In genomic region chr2:128720440-128721022, GRCh38 we compare ENCODE assay signal across 20 cellular contexts.
DNase-seq lines count a peak whose midpoint lies in the region; ATAC-seq, FAIRE-seq and TF ChIP-seq lines count a peak whose summit lies in the region.
"Had no signal": no experiment of that assay in that cellular context is flagged by ENCODE, and none has a peak within 500 bp of the region (broad histone marks: within the 10 kb centered on the region; RNA-seq: fewer than 3 reads in every experiment).

No MANE protein-coding gene starts in this region.

- POLR2A ChIA-PET in HepG2 (lab: Yijun Ruan, JAX) = no interaction called here
- POLR2A ChIA-PET in PC-3 (lab: Charles Lee; ENCODE audit: unreplicated experiment) = no interaction called here

- no peaks in the 10 kb centered on the region for H3F3A ChIP-seq in PC-3 (ENCODE audit: low read length, unreplicated experiment)

- CTCF ChIA-PET in HepG2 (lab: Yijun Ruan, JAX; ENCODE audit: low intra/inter-chr PET ratio, low total read pairs) (no interaction called here), PC-3 (lab: Charles Lee) (no interaction called here)

- TF ChIP-seq EP300 in HepG2 (IDR thresholded peaks at IDR 0.05; ENCODE audit: low read depth in 2 of 2, low read length in 2 of 2) (no peak), HepG2 (CRISPR knock-in tag; IDR thresholded peaks at IDR 0.05; ENCODE audit: borderline replicate concordance) (no peak)

- H3K27ac ChIP-seq in HepG2 (ENCODE audit: extremely low read length, insufficient read depth, low read length) (no peak overlapping the region), right lobe of liver (no peak overlapping the region), PC-3 (ENCODE audit: low read length) (no peak overlapping the region), upper lobe of right lung (no peak overlapping the region), Karpas-422 (ENCODE audit: low read length) (no peak overlapping the region)
- H3K27ac ChIP-seq: adrenal gland, gastrocnemius medialis, suprapubic skin had no signal

- no peaks in the 10 kb centered on the region for H3K36me3 ChIP-seq in HepG2 (replicated peaks in 1 of 2; ENCODE audit: control insufficient read depth in 1 of 2, insufficient read depth in 2 of 2, low read length in 2 of 2)
- H3K36me3 ChIP-seq in right lobe of liver = no peaks in the 10 kb centered on the region
- no peaks in the 10 kb centered on the region for H3K36me3 ChIP-seq in PC-3 (ENCODE audit: low read depth, low read length)
- H3K36me3 ChIP-seq in upper lobe of right lung = no peaks in the 10 kb centered on the region
- H3K36me3 ChIP-seq in Karpas-422 (ENCODE audit: insufficient read depth, low read length) = no peaks in the 10 kb centered on the region
- H3K36me3 ChIP-seq: adrenal gland, gastrocnemius medialis, suprapubic skin had no signal

- 0 out of 2 replicates have a peak, but pooled peaks cover 4% of the 10 kb centered on the region for H4K20me1 ChIP-seq in HepG2 (ENCODE audit: insufficient read depth, low read length)
- H4K20me1 ChIP-seq in PC-3 (ENCODE audit: low read length) = no peaks in the 10 kb centered on the region
- no peaks in the 10 kb centered on the region for H4K20me1 ChIP-seq in Karpas-422 (ENCODE audit: insufficient read depth, low read depth, low read length)

- TF ChIP-seq RAD21 in HepG2 (CRISPR knock-in tag; IDR thresholded peaks at IDR 0.05) = no peak

- H3K4me3 ChIP-seq in HepG2 (replicated peaks in 1 of 3; ENCODE audit: insufficient read depth in 1 of 3, low read depth in 2 of 3, low read length in 3 of 3) (no peak overlapping the region), right lobe of liver (no peak overlapping the region), PC-3 (ENCODE audit: low read length) (no peak overlapping the region), fibroblast of mammary gland (ENCODE audit: control insufficient read depth, low read depth, low read length) (no peak overlapping the region), upper lobe of right lung (no peak overlapping the region), Karpas-422 (ENCODE audit: low read length) (no peak overlapping the region)
- H3K4me3 ChIP-seq: adrenal gland, gastrocnemius medialis, suprapubic skin had no signal

- no peak overlapping the region for H3K9ac ChIP-seq in HepG2 (ENCODE audit: insufficient read depth, low read depth, low read length)
- no peak overlapping the region for H3K9ac ChIP-seq in PC-3 (ENCODE audit: low read length)
- H3K9ac ChIP-seq in Karpas-422 (ENCODE audit: low read length) = no peak overlapping the region

- intact Hi-C loops in HepG2 (cut with micrococcal nuclease; ENCODE audit: unreplicated experiment) = no loop called here
- intact Hi-C loops in right lobe of liver (cut with DNase I) = no loop called here
- intact Hi-C loops in PC-3 (cut with micrococcal nuclease) = no loop called here
- intact Hi-C loops in upper lobe of right lung (cut with DNase I) = no loop called here

- H3K9me2 ChIP-seq in PC-3 (replicated peaks; ENCODE audit: low read length) = no peaks in the 10 kb centered on the region
- H3K9me2 ChIP-seq in Karpas-422 (replicated peaks; ENCODE audit: insufficient read depth, low read length) = no peaks in the 10 kb centered on the region

- H3K9me3 ChIP-seq in HepG2 (ENCODE audit: low read length) (no peaks in the 10 kb centered on the region), right lobe of liver (no peaks in the 10 kb centered on the region), PC-3 (ENCODE audit: low read length) (no peaks in the 10 kb centered on the region), upper lobe of right lung (no peaks in the 10 kb centered on the region), Karpas-422 (ENCODE audit: low read length) (no peaks in the 10 kb centered on the region)
- H3K9me3 ChIP-seq: adrenal gland, gastrocnemius medialis, suprapubic skin had no signal

- in situ Hi-C loops in HepG2 (cut with HindIII; ENCODE audit: extremely low pct_ligation_motif_present, low pct_unique_long_range_greater_than_20kb) = no loop called here

- BruUV-seq in HepG2 (replicated peaks; lab: Mats Ljungman, UMichigan) (no TSS peak), PC-3 (replicated peaks; lab: Mats Ljungman, UMichigan) (no TSS peak)

- H3K4me2 ChIP-seq in HepG2 (ENCODE audit: low read depth, low read length) (no peak overlapping the region), PC-3 (ENCODE audit: low read length) (no peak overlapping the region), Karpas-422 (ENCODE audit: low read depth, low read length, poor library complexity, severe bottlenecking) (no peak overlapping the region)

- no peaks in the 10 kb centered on the region for H3K79me2 ChIP-seq in HepG2 (ENCODE audit: insufficient read depth, low read length)
- H3K79me2 ChIP-seq in PC-3 (ENCODE audit: low read length) = no peaks in the 10 kb centered on the region
- H3K79me2 ChIP-seq in Karpas-422 (ENCODE audit: low read length) = no peaks in the 10 kb centered on the region

- DNase-seq in HepG2 (ENCODE audit: low spot score) = no peak
- DNase-seq in right lobe of liver = no peak
- DNase-seq in PC-3 = peak; percentile 13
- no peak for DNase-seq in fibroblast of mammary gland (ENCODE audit: low read depth)
- no peak for DNase-seq in upper lobe of right lung
- no peak for DNase-seq in HUDEP-2 (lab: John Stamatoyannopoulos, UW; ENCODE audit: unreplicated experiment in 76 of 76)
- DNase-seq in nucleus accumbens (lab: John Stamatoyannopoulos, UW) = no peak
- DNase-seq in Karpas-422 = no peak
- DNase-seq: activated CD8-positive, alpha-beta memory T cell treated with anti-CD3 and anti-CD28 coated beads, Interleukin-2, amount 10 ng/mL, durations not matched to agents 7 days and 5 days; activated effector memory CD4-positive, alpha-beta T cell treated with anti-CD3 and anti-CD28 coated beads, Interleukin-2, amount 50 U/mL, for 16 hours; adrenal gland; cerebellar nuclear complex; gastrocnemius medialis; left ventricle myocardium superior; NCI-H2227 treated with DMSO at 0.1 percent for 48 hours; posterior cingulate gyrus; RPMI8226 had no signal

- H2AFZ ChIP-seq in HepG2 (ENCODE audit: low read length) (no peak overlapping the region), PC-3 (ENCODE audit: low read length) (no peak overlapping the region), Karpas-422 (ENCODE audit: low read length) (no peak overlapping the region)

- no peak for FAIRE-seq in HepG2 (lab: Jason Lieb, UNC)
- FAIRE-seq: G401.6, GM12891 had no signal

- H3K27me3 ChIP-seq in HepG2 (ENCODE audit: control insufficient read depth in 1 of 2, insufficient read depth in 2 of 2, low read length in 2 of 2) (peaks cover 3 to 32% of the 10 kb centered on the region in 2 experiments; a peak in 4 of 5 replicates), right lobe of liver (no peaks in the 10 kb centered on the region), PC-3 (ENCODE audit: low read length) (peaks cover 29% of the 10 kb centered on the region), upper lobe of right lung (no peaks in the 10 kb centered on the region), Karpas-422 (ENCODE audit: low read length) (no peaks in the 10 kb centered on the region)
- H3K27me3 ChIP-seq: gastrocnemius medialis, suprapubic skin had no signal

- TF ChIP-seq POLR2A in HepG2 (IDR thresholded peaks at IDR 0.05; ENCODE audit: insufficient read depth in 1 of 2, low read depth in 2 of 2, low read length in 2 of 2) = no peak
- TF ChIP-seq POLR2A in right lobe of liver (IDR thresholded peaks at IDR 0.05) = no peak

- TF ChIP-seq CTCF in HepG2 (CRISPR knock-in tag; IDR thresholded peaks at IDR 0.05) (no peak), right lobe of liver (IDR thresholded peaks at IDR 0.05) (peak in 1 of 4 donors; percentile 3), PC-3 (conservative IDR thresholded peaks at IDR 0.05; ENCODE audit: low read depth, low read length) (no peak), fibroblast of mammary gland (conservative IDR thresholded peaks at IDR 0.05; ENCODE audit: control insufficient read depth, insufficient read depth, low read depth, low read length) (peak; percentile 15), upper lobe of right lung (IDR thresholded peaks at IDR 0.05) (peak; percentile 11)

- ATAC-seq in HepG2 (0 out of 3 replicates have a peak, but pooled peaks have one; percentile 41), right lobe of liver (no peak), PC-3 (no peak), upper lobe of right lung (no peak)
- ATAC-seq: activated CD8-positive, alpha-beta memory T cell treated with anti-CD3 and anti-CD28 coated beads, Interleukin-2, amount 10 ng/mL, durations not matched to agents 7 days and 5 days; gastrocnemius medialis; left ventricle myocardium superior had no signal

- H3K4me1 ChIP-seq in HepG2 (ENCODE audit: insufficient read depth, low read length) (no peaks in the 10 kb centered on the region), right lobe of liver (no peaks in the 10 kb centered on the region), PC-3 (ENCODE audit: insufficient read depth, low read length) (no peaks in the 10 kb centered on the region), upper lobe of right lung (no peaks in the 10 kb centered on the region), Karpas-422 (ENCODE audit: low read length) (peaks cover 10% of the 10 kb centered on the region)
- H3K4me1 ChIP-seq: adrenal gland, gastrocnemius medialis had no signal

- WGBS in HepG2 (ENCODE audit: low lambda C conversion rate) = 1% methylated on average over 3 of the region's 3 CpGs
- whole genome bisulfite sequencing in right lobe of liver (ENCODE audit: insufficient coverage, low coverage, low lambda C conversion rate, missing lambda C conversion rate) = 77% methylated on average over 3 of the region's 3 CpGs

TF ChIP-seq in HepG2, 621 proteins besides CTCF, POLR2A, EP300 and RAD21 (continues in another document):
- TF ChIP-seq, protein P1, sequence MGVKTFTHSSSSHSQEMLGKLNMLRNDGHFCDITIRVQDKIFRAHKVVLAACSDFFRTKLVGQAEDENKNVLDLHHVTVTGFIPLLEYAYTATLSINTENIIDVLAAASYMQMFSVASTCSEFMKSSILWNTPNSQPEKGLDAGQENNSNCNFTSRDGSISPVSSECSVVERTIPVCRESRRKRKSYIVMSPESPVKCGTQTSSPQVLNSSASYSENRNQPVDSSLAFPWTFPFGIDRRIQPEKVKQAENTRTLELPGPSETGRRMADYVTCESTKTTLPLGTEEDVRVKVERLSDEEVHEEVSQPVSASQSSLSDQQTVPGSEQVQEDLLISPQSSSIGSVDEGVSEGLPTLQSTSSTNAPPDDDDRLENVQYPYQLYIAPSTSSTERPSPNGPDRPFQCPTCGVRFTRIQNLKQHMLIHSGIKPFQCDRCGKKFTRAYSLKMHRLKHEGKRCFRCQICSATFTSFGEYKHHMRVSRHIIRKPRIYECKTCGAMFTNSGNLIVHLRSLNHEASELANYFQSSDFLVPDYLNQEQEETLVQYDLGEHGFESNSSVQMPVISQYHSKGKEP (CRISPR knock-in tag; IDR thresholded peaks at IDR 0.05) = no peak
- no peak for TF ChIP-seq ELF4 (CRISPR knock-in tag; IDR thresholded peaks at IDR 0.05; ENCODE audit: borderline replicate concordance)

Comparison
In these comparisons a context has a peak if more than half of its experiments do, and no peak if none do; other contexts are left out.
1. CTCF ChIP-seq: peak in fibroblast of mammary gland (single experiment) and upper lobe of right lung (single experiment); none in HepG2 (single experiment) and PC-3 (single experiment).